13 cellular contexts compared by ENCODE assay signal in the genomic region with DNA sequence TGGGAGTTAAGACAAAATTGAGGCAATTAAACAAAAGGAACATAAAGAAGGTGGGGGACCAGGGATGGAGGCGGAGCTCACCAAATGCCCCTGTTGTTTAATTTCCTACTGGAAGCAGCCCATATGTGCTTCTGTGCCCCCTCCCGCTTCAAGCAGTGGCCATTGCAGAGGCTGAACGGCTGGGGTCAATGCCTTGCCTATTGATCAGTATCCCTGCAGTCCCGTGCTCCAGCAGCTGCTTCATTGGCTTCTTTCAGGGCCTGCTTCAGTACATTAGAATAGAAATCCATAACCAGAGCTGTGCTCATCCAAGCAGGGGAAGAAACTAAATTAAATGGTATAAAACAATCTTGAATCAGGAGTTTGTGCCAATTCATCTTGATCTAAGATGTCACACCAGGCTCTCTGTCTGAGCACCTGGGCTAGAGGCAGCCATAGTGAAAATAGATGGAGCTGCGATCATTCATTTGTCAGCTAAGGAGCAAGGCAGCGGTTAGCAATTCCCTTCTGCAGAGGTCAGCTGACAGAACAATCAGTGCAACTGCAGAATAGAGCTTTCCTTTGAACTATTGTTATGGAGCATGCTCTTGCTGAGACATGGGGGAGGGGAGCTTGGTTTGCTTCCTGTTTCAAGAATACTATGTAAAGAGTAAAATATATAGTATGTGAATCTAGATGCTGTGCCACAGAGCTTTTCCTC.
DNase-seq lines count a peak whose midpoint lies in the region; ATAC-seq and TF ChIP-seq lines count a peak whose summit lies in the region.
"Had no signal": no experiment of that assay in that cellular context is flagged by ENCODE, and none has a peak within 500 bp of the region (broad histone marks: within the 10 kb centered on the region; RNA-seq: fewer than 3 reads in every experiment).

No MANE protein-coding gene starts in this region.

- peaks cover 6% of the 10 kb centered on the region for H3K27me3 Mint-ChIP-seq in neural progenitor cell (ENCODE audit: insufficient read depth, low read depth)
- H3K27me3 Mint-ChIP-seq in natural killer cell treated with Interleukin-12 subunit alpha and Interleukin-12 subunit beta and Interleukin-15 and Interleukin-18, amount 100 ng/mL, for 72 hours, result no peaks in the 10 kb centered on the region

- peak overlapping the region; percentile 94 for H3K27ac Mint-ChIP-seq in neural progenitor cell
- H3K27ac Mint-ChIP-seq in natural killer cell treated with Interleukin-12 subunit alpha and Interleukin-12 subunit beta and Interleukin-15 and Interleukin-18, amount 100 ng/mL, for 72 hours, result no peak overlapping the region

- no peaks in the 10 kb centered on the region for H4K20me1 ChIP-seq in neural progenitor cell (ENCODE audit: low read depth)

- no peaks in the 10 kb centered on the region for H3K79me2 ChIP-seq in neural progenitor cell (ENCODE audit: low read depth)

- H3K4me1 Mint-ChIP-seq in neural progenitor cell, result peaks cover 36% of the 10 kb centered on the region
- peaks cover 3 to 5% of the 10 kb centered on the region in 2 donors for H3K4me1 Mint-ChIP-seq in natural killer cell treated with Interleukin-12 subunit alpha and Interleukin-12 subunit beta and Interleukin-15 and Interleukin-18, amount 100 ng/mL, for 72 hours (ENCODE audit: low read depth in 2 of 2)

- DNase-seq in NCI-H748 treated with DMSO at 0.1 percent for 48 hours (lab: John Stamatoyannopoulos, UW), result peak; percentile 42
- DNase-seq in fibroblast of pulmonary artery (ENCODE audit: low read depth), result peak; percentile 55
- peak; percentile 66 for DNase-seq in neural progenitor cell (ENCODE audit: low spot score)
- DNase-seq in SJCRH30, result no peak
- no peak for DNase-seq in NCI-H187 (lab: John Stamatoyannopoulos, UW)
- no peak for DNase-seq in natural killer cell treated with Interleukin-12 subunit alpha and Interleukin-12 subunit beta and Interleukin-15 and Interleukin-18, amount 100 ng/mL, for 72 hours (ENCODE audit: low spot score)
- DNase-seq: activated CD8-positive, alpha-beta memory T cell treated with anti-CD3 and anti-CD28 coated beads for 24 hours; effector CD4-positive, alpha-beta T cell; stimulated activated CD4-positive, alpha-beta T cell treated with anti-CD3 and anti-CD28 coated beads, Interleukin-15, amount 100 ng/mL, for 24 hours; tibial artery had no signal

- H3F3A ChIP-seq in neural progenitor cell (ENCODE audit: low read depth), result peaks cover 11% of the 10 kb centered on the region

- ATAC-seq in HG03280 (IDR thresholded peaks at IDR 0.05; ENCODE audit: unreplicated experiment), result no peak
- no peak for ATAC-seq in natural killer cell treated with Interleukin-12 subunit alpha and Interleukin-12 subunit beta and Interleukin-15 and Interleukin-18, amount 100 ng/mL, for 72 hours
- ATAC-seq: left lung had no signal

- H3K27ac ChIP-seq in HUES48 (ENCODE audit: low read depth, low read length) (peak overlapping the region; percentile 90), neural progenitor cell (peak overlapping the region; percentile 22), SJCRH30 (no peak overlapping the region)
- H3K27ac ChIP-seq: left lung, tibial artery had no signal

- H3K4me3 ChIP-seq in HUES48 (ENCODE audit: low read depth, low read length), result peak overlapping the region; percentile 54
- no peak overlapping the region for H3K4me3 ChIP-seq in fibroblast of pulmonary artery (replicated peaks; ENCODE audit: low read depth, low read length)
- H3K4me3 ChIP-seq in neural progenitor cell, result peak overlapping the region; percentile 26
- H3K4me3 ChIP-seq in SJCRH30, result no peak overlapping the region
- H3K4me3 ChIP-seq: left lung, tibial artery had no signal

- no peaks in the 10 kb centered on the region for H3K36me3 Mint-ChIP-seq in neural progenitor cell
- H3K36me3 Mint-ChIP-seq in natural killer cell treated with Interleukin-12 subunit alpha and Interleukin-12 subunit beta and Interleukin-15 and Interleukin-18, amount 100 ng/mL, for 72 hours, result no peaks in the 10 kb centered on the region

- no peaks in the 10 kb centered on the region for H3K9me3 ChIP-seq in HUES48 (ENCODE audit: control insufficient read depth, insufficient read depth, low read length)
- no peaks in the 10 kb centered on the region for H3K9me3 ChIP-seq in neural progenitor cell (ENCODE audit: low read depth)
- H3K9me3 ChIP-seq in SJCRH30 (replicated peaks), result no peaks in the 10 kb centered on the region
- H3K9me3 ChIP-seq: left lung, tibial artery had no signal

- peak overlapping the region; percentile 54 for H2AFZ ChIP-seq in neural progenitor cell (replicated peaks)

- no peaks in the 10 kb centered on the region for H3K36me3 ChIP-seq in HUES48 (ENCODE audit: control insufficient read depth, insufficient read depth, low read length)
- no peaks in the 10 kb centered on the region for H3K36me3 ChIP-seq in neural progenitor cell
- H3K36me3 ChIP-seq in SJCRH30, result no peaks in the 10 kb centered on the region
- H3K36me3 ChIP-seq: left lung, tibial artery had no signal

- H3K27me3 ChIP-seq in HUES48 (ENCODE audit: control insufficient read depth, insufficient read depth, low read length) (no peaks in the 10 kb centered on the region), neural progenitor cell (no peaks in the 10 kb centered on the region), SJCRH30 (no peaks in the 10 kb centered on the region)
- H3K27me3 ChIP-seq: left lung, tibial artery had no signal

- peak overlapping the region; percentile 32; the same call in 1 of the 2 replicates for H3K9ac ChIP-seq in HUES48 (ENCODE audit: low read depth, low read length)
- no peak overlapping the region for H3K9ac ChIP-seq in neural progenitor cell

- H3K4me1 ChIP-seq in HUES48 (ENCODE audit: control insufficient read depth, insufficient read depth, low read length) (peaks cover 42% of the 10 kb centered on the region), neural progenitor cell (peaks cover 21% of the 10 kb centered on the region), SJCRH30 (no peaks in the 10 kb centered on the region)
- H3K4me1 ChIP-seq: left lung, tibial artery had no signal

- H3K4me3 Mint-ChIP-seq in neural progenitor cell, result peak overlapping the region; percentile 78
- H3K4me3 Mint-ChIP-seq in natural killer cell treated with Interleukin-12 subunit alpha and Interleukin-12 subunit beta and Interleukin-15 and Interleukin-18, amount 100 ng/mL, for 72 hours, result no peak overlapping the region

- TF ChIP-seq CTCF in fibroblast of pulmonary artery (IDR thresholded peaks at IDR 0.05; ENCODE audit: low read length, missing control alignments) (no peak), neural progenitor cell (IDR thresholded peaks at IDR 0.05) (no peak)

- H3K4me2 ChIP-seq in neural progenitor cell, result peak overlapping the region; percentile 74

- no peaks in the 10 kb centered on the region for H3K9me3 Mint-ChIP-seq in neural progenitor cell
- H3K9me3 Mint-ChIP-seq in natural killer cell treated with Interleukin-12 subunit alpha and Interleukin-12 subunit beta and Interleukin-15 and Interleukin-18, amount 100 ng/mL, for 72 hours, result no peaks in the 10 kb centered on the region

Comparison
In these comparisons a context has a peak if more than half of its experiments do, and no peak if none do; other contexts are left out.
1. H3K4me3 ChIP-seq: peak in HUES48 (single experiment) and neural progenitor cell (single experiment); none in fibroblast of pulmonary artery (single experiment) and SJCRH30 (single experiment).
2. DNase-seq: peak in NCI-H748 treated with DMSO at 0.1 percent for 48 hours (single experiment), fibroblast of pulmonary artery (single experiment) and neural progenitor cell (single experiment); none in SJCRH30 (0 of 2), NCI-H187 (0 of 2) and natural killer cell treated with Interleukin-12 subunit alpha and Interleukin-12 subunit beta and Interleukin-15 and Interleukin-18, amount 100 ng/mL, for 72 hours (single experiment).